ENCODE assay signal across 13 cellular contexts in genomic region chr1:193437785-193438184, GRCh38.
A peak's percentile ranks its signal among the peaks of the same experiment; 100 is the strongest.
DNase-seq lines count a peak whose midpoint lies in the region; ATAC-seq lines count a peak whose summit lies in the region.
"Had no signal": no experiment of that assay in that cellular context is flagged by ENCODE, and none has a peak within 500 bp of the region (broad histone marks: within the 10 kb centered on the region; RNA-seq: fewer than 3 reads in every experiment).

No MANE protein-coding gene starts in this region.

- DNase-seq in activated CD4-positive, alpha-beta memory T cell treated with anti-CD3 and anti-CD28 coated beads, Interleukin-2, amount 10 ng/mL, durations not matched to agents 7 days and 5 days: no peak
- no peak for DNase-seq in activated CD4-positive, alpha-beta memory T cell treated with anti-CD3 and anti-CD28 coated beads for 36 hours
- DNase-seq in stimulated activated effector memory CD8-positive, alpha-beta T cell treated with anti-CD3 and anti-CD28 coated beads, Interleukin-12 subunit alpha, Interleukin-12 subunit beta, amount 100 ng/mL, for 72 hours (ENCODE audit: low spot score in 2 of 2): no peak
- no peak for DNase-seq in stimulated activated CD8-positive, alpha-beta memory T cell treated with anti-CD3 and anti-CD28 coated beads, Interleukin-4, amount 100 ng/mL, for 48 hours
- DNase-seq in nucleus accumbens (lab: John Stamatoyannopoulos, UW) (no peak), dedifferentiated amniotic fluid mesenchymal stem cell (ENCODE audit: extremely low spot score) (no peak)
- DNase-seq: activated naive CD4-positive, alpha-beta T cell treated with Interleukin-2 at 50 U/mL for 16 hours; left cardiac atrium; NCI-H526 treated with DMSO at 0.1 percent for 48 hours; psoas muscle had no signal

- no peaks in the 10 kb centered on the region for H3K27me3 Mint-ChIP-seq in activated CD4-positive, alpha-beta memory T cell treated with anti-CD3 and anti-CD28 coated beads, Interleukin-2, amount 10 ng/mL, durations not matched to agents 7 days and 5 days
- no peaks in the 10 kb centered on the region for H3K27me3 Mint-ChIP-seq in activated CD4-positive, alpha-beta memory T cell treated with anti-CD3 and anti-CD28 coated beads for 36 hours

- H3K27ac Mint-ChIP-seq in activated CD4-positive, alpha-beta memory T cell treated with anti-CD3 and anti-CD28 coated beads, Interleukin-2, amount 10 ng/mL, durations not matched to agents 7 days and 5 days: peak overlapping the region; percentile 56
- no peak overlapping the region for H3K27ac Mint-ChIP-seq in activated CD4-positive, alpha-beta memory T cell treated with anti-CD3 and anti-CD28 coated beads for 36 hours
- peak overlapping the region; percentile 40 for H3K27ac Mint-ChIP-seq in stimulated activated effector memory CD8-positive, alpha-beta T cell treated with anti-CD3 and anti-CD28 coated beads, Interleukin-12 subunit alpha, Interleukin-12 subunit beta, amount 100 ng/mL, for 72 hours

- H3K36me3 Mint-ChIP-seq in activated CD4-positive, alpha-beta memory T cell treated with anti-CD3 and anti-CD28 coated beads, Interleukin-2, amount 10 ng/mL, durations not matched to agents 7 days and 5 days (ENCODE audit: low read depth): peaks cover 39% of the 10 kb centered on the region
- peaks cover 25% of the 10 kb centered on the region for H3K36me3 Mint-ChIP-seq in activated CD4-positive, alpha-beta memory T cell treated with anti-CD3 and anti-CD28 coated beads for 36 hours
- H3K36me3 Mint-ChIP-seq in stimulated activated effector memory CD8-positive, alpha-beta T cell treated with anti-CD3 and anti-CD28 coated beads, Interleukin-12 subunit alpha, Interleukin-12 subunit beta, amount 100 ng/mL, for 72 hours: no peaks in the 10 kb centered on the region

- peaks cover 49% of the 10 kb centered on the region for H3K9me3 Mint-ChIP-seq in activated CD4-positive, alpha-beta memory T cell treated with anti-CD3 and anti-CD28 coated beads, Interleukin-2, amount 10 ng/mL, durations not matched to agents 7 days and 5 days
- H3K9me3 Mint-ChIP-seq in activated CD4-positive, alpha-beta memory T cell treated with anti-CD3 and anti-CD28 coated beads for 36 hours: peaks cover 43% of the 10 kb centered on the region
- H3K9me3 Mint-ChIP-seq in stimulated activated effector memory CD8-positive, alpha-beta T cell treated with anti-CD3 and anti-CD28 coated beads, Interleukin-12 subunit alpha, Interleukin-12 subunit beta, amount 100 ng/mL, for 72 hours: peaks cover 21% of the 10 kb centered on the region

- no peak overlapping the region for H3K4me3 Mint-ChIP-seq in activated CD4-positive, alpha-beta memory T cell treated with anti-CD3 and anti-CD28 coated beads, Interleukin-2, amount 10 ng/mL, durations not matched to agents 7 days and 5 days
- no peak overlapping the region for H3K4me3 Mint-ChIP-seq in activated CD4-positive, alpha-beta memory T cell treated with anti-CD3 and anti-CD28 coated beads for 36 hours
- no peak overlapping the region for H3K4me3 Mint-ChIP-seq in stimulated activated effector memory CD8-positive, alpha-beta T cell treated with anti-CD3 and anti-CD28 coated beads, Interleukin-12 subunit alpha, Interleukin-12 subunit beta, amount 100 ng/mL, for 72 hours

- CTCF ChIA-PET in activated CD4-positive, alpha-beta memory T cell treated with anti-CD3 and anti-CD28 coated beads, Interleukin-2, amount 10 ng/mL, durations not matched to agents 7 days and 5 days (lab: Charles Lee): no interaction called here
- CTCF ChIA-PET in activated CD4-positive, alpha-beta memory T cell treated with anti-CD3 and anti-CD28 coated beads for 36 hours (lab: Charles Lee): no interaction called here

- POLR2A ChIA-PET in activated CD4-positive, alpha-beta memory T cell treated with anti-CD3 and anti-CD28 coated beads, Interleukin-2, amount 10 ng/mL, durations not matched to agents 7 days and 5 days (lab: Charles Lee): no interaction called here
- POLR2A ChIA-PET in activated CD4-positive, alpha-beta memory T cell treated with anti-CD3 and anti-CD28 coated beads for 36 hours (lab: Charles Lee): no interaction called here

- ATAC-seq in HG02588 (IDR thresholded peaks at IDR 0.05; ENCODE audit: unreplicated experiment) (peak; percentile 95), HG03460 (IDR thresholded peaks at IDR 0.05; ENCODE audit: unreplicated experiment) (peak; percentile 71)
- peak; percentile 83 for ATAC-seq in stimulated activated effector memory CD8-positive, alpha-beta T cell treated with anti-CD3 and anti-CD28 coated beads, Interleukin-12 subunit alpha, Interleukin-12 subunit beta, amount 100 ng/mL, for 72 hours
- ATAC-seq: A549, left cardiac atrium, psoas muscle had no signal

- H3K4me1 Mint-ChIP-seq in activated CD4-positive, alpha-beta memory T cell treated with anti-CD3 and anti-CD28 coated beads, Interleukin-2, amount 10 ng/mL, durations not matched to agents 7 days and 5 days: peaks cover 37% of the 10 kb centered on the region
- peaks cover 18% of the 10 kb centered on the region for H3K4me1 Mint-ChIP-seq in activated CD4-positive, alpha-beta memory T cell treated with anti-CD3 and anti-CD28 coated beads for 36 hours (ENCODE audit: low read depth)
- peaks cover 28% of the 10 kb centered on the region for H3K4me1 Mint-ChIP-seq in stimulated activated effector memory CD8-positive, alpha-beta T cell treated with anti-CD3 and anti-CD28 coated beads, Interleukin-12 subunit alpha, Interleukin-12 subunit beta, amount 100 ng/mL, for 72 hours

- intact Hi-C loops in activated CD4-positive, alpha-beta memory T cell treated with anti-CD3 and anti-CD28 coated beads for 36 hours (cut with micrococcal nuclease): no loop called here
